In genomic region chr12:46181465-46181864, GRCh38 we compare ENCODE assay signal across 24 cellular contexts.
DNase-seq lines count a peak whose midpoint lies in the region; ATAC-seq and TF ChIP-seq lines count a peak whose summit lies in the region.
"Had no signal": no experiment of that assay in that cellular context is flagged by ENCODE, and none has a peak within 500 bp of the region (broad histone marks: within the 10 kb centered on the region; RNA-seq: fewer than 3 reads in every experiment).

No MANE protein-coding gene starts in this region.

- no peak for TF ChIP-seq POLR2A in GM18505 (IDR thresholded peaks at IDR 0.05; ENCODE audit: borderline replicate concordance, extremely low read depth, insufficient read depth, insufficient read length)

- no peak overlapping the region for H3K4me3 Mint-ChIP-seq in activated naive CD4-positive, alpha-beta T cell treated with anti-CD3 and anti-CD28 coated beads, Interleukin-2, amount 10 ng/mL, durations not matched to agents 7 days and 5 days
- H3K4me3 Mint-ChIP-seq in CD4-positive, alpha-beta memory T cell, result no peak overlapping the region
- peak overlapping the region in 6 of 8 donors; percentile 15 to 67 (median 34) for H3K4me3 Mint-ChIP-seq in naive B cell
- H3K4me3 Mint-ChIP-seq: activated T-cell treated with anti-CD3 and anti-CD28 coated beads, Interleukin-2, amount 50 U/mL, for 4 hours; nephron had no signal

- H3K4me1 Mint-ChIP-seq in activated naive CD4-positive, alpha-beta T cell treated with anti-CD3 and anti-CD28 coated beads, Interleukin-2, amount 10 ng/mL, durations not matched to agents 7 days and 5 days, result peaks cover 22% of the 10 kb centered on the region
- H3K4me1 Mint-ChIP-seq in CD4-positive, alpha-beta memory T cell, result peaks cover 44 to 62% (median 47%) of the 10 kb centered on the region in 4 donors
- H3K4me1 Mint-ChIP-seq in naive B cell, result peaks cover 71 to 92% (median 84%) of the 10 kb centered on the region in 3 donors
- H3K4me1 Mint-ChIP-seq: nephron had no signal

- no peaks in the 10 kb centered on the region for H3K9me3 ChIP-seq in CD4-positive, alpha-beta memory T cell (ENCODE audit: control insufficient read depth in 1 of 2, low read length in 2 of 2)
- H3K9me3 ChIP-seq: lower lobe of right lung, suprapubic skin, upper lobe of left lung had no signal

- CTCF ChIA-PET in activated naive CD4-positive, alpha-beta T cell treated with anti-CD3 and anti-CD28 coated beads, Interleukin-2, amount 10 ng/mL, durations not matched to agents 7 days and 5 days (lab: Charles Lee), result no interaction called here
- CTCF ChIA-PET in CD4-positive, alpha-beta memory T cell (lab: Charles Lee; ENCODE audit: partially characterized antibody), result no interaction called here

- no peak for DNase-seq in activated naive CD4-positive, alpha-beta T cell treated with anti-CD3 and anti-CD28 coated beads, Interleukin-2, amount 10 ng/mL, durations not matched to agents 7 days and 5 days
- DNase-seq in activated naive CD4-positive, alpha-beta T cell treated with anti-CD3 and anti-CD28 coated beads, Interleukin-2, amount 50 U/mL, for 72 hours (ENCODE audit: low spot score in 2 of 2), result no peak
- no peak for DNase-seq in CD4-positive, alpha-beta memory T cell
- DNase-seq in UCSD-AML1 (lab: John Stamatoyannopoulos, UW; ENCODE audit: unreplicated experiment) (peak; percentile 21), naive B cell (no peak), EL (no peak)
- DNase-seq: activated CD4-positive, alpha-beta T cell treated with anti-CD3 and anti-CD28 coated beads for 4 hours; activated naive CD4-positive, alpha-beta T cell; activated T-cell treated with anti-CD3 and anti-CD28 coated beads, Interleukin-2, amount 50 U/mL, for 4 hours; C1 segment of cervical spinal cord; foreskin melanocyte; Karpas-422; lower lobe of right lung; midbrain; NCI-H2029 treated with DMSO at 0.1 percent for 48 hours; NCI-H526; PC-9; SHP77; stimulated activated CD4-positive, alpha-beta T cell treated with anti-CD3 and anti-CD28 coated beads, Interleukin-4, amount 100 ng/mL, for 4 hours; upper lobe of left lung had no signal

- peaks cover 40% of the 10 kb centered on the region for H3K36me3 Mint-ChIP-seq in activated naive CD4-positive, alpha-beta T cell treated with anti-CD3 and anti-CD28 coated beads, Interleukin-2, amount 10 ng/mL, durations not matched to agents 7 days and 5 days
- H3K36me3 Mint-ChIP-seq in activated naive CD4-positive, alpha-beta T cell treated with anti-CD3 and anti-CD28 coated beads, Interleukin-2, amount 50 U/mL, for 72 hours, result peaks cover 0 to 8% of the 10 kb centered on the region in 2 donors
- H3K36me3 Mint-ChIP-seq in CD4-positive, alpha-beta memory T cell, result peaks cover 13 to 38% of the 10 kb centered on the region in 2 donors
- peaks cover 0 to 6% of the 10 kb centered on the region in 2 donors for H3K36me3 Mint-ChIP-seq in naive B cell

- H3K27ac Mint-ChIP-seq in activated naive CD4-positive, alpha-beta T cell treated with anti-CD3 and anti-CD28 coated beads, Interleukin-2, amount 10 ng/mL, durations not matched to agents 7 days and 5 days, result peak overlapping the region; percentile 1
- H3K27ac Mint-ChIP-seq in activated naive CD4-positive, alpha-beta T cell treated with anti-CD3 and anti-CD28 coated beads, Interleukin-2, amount 50 U/mL, for 72 hours, result no peak overlapping the region
- H3K27ac Mint-ChIP-seq in CD4-positive, alpha-beta memory T cell, result peak overlapping the region in 5 of 7 donors; percentile 43 to 80 (median 76)
- H3K27ac Mint-ChIP-seq in naive B cell, result peak overlapping the region; percentile 29 to 84 (median 50)
- H3K27ac Mint-ChIP-seq: nephron had no signal

- no peaks in the 10 kb centered on the region for H3K27me3 ChIP-seq in CD4-positive, alpha-beta memory T cell (ENCODE audit: insufficient read depth, low read length)
- H3K27me3 ChIP-seq: suprapubic skin, upper lobe of left lung had no signal

- H3K9me3 Mint-ChIP-seq in activated naive CD4-positive, alpha-beta T cell treated with anti-CD3 and anti-CD28 coated beads, Interleukin-2, amount 10 ng/mL, durations not matched to agents 7 days and 5 days, result no peaks in the 10 kb centered on the region
- no peaks in the 10 kb centered on the region for H3K9me3 Mint-ChIP-seq in activated naive CD4-positive, alpha-beta T cell treated with anti-CD3 and anti-CD28 coated beads, Interleukin-2, amount 50 U/mL, for 72 hours
- peaks cover 0 to 1% (median 0%) of the 10 kb centered on the region in 8 donors for H3K9me3 Mint-ChIP-seq in CD4-positive, alpha-beta memory T cell
- no peaks in the 10 kb centered on the region for H3K9me3 Mint-ChIP-seq in naive B cell
- H3K9me3 Mint-ChIP-seq: activated T-cell treated with anti-CD3 and anti-CD28 coated beads, Interleukin-2, amount 50 U/mL, for 4 hours; nephron had no signal

- H3K27me3 Mint-ChIP-seq in activated naive CD4-positive, alpha-beta T cell treated with anti-CD3 and anti-CD28 coated beads, Interleukin-2, amount 10 ng/mL, durations not matched to agents 7 days and 5 days, result no peaks in the 10 kb centered on the region
- no peaks in the 10 kb centered on the region for H3K27me3 Mint-ChIP-seq in CD4-positive, alpha-beta memory T cell
- H3K27me3 Mint-ChIP-seq in naive B cell, result no peaks in the 10 kb centered on the region

- ATAC-seq in activated naive CD4-positive, alpha-beta T cell treated with anti-CD3 and anti-CD28 coated beads, Interleukin-2, amount 50 U/mL, for 72 hours, result no peak
- ATAC-seq in naive B cell (ENCODE audit: low read depth in 2 of 2) (no peak), GM18505 (IDR thresholded peaks at IDR 0.05; ENCODE audit: unreplicated experiment) (no peak), GM21786 (IDR thresholded peaks at IDR 0.05; ENCODE audit: unreplicated experiment) (no peak)
- ATAC-seq: activated T-cell treated with anti-CD3 and anti-CD28 coated beads, Interleukin-2, amount 50 U/mL, for 4 hours; lower lobe of right lung had no signal

- intact Hi-C loops in CD4-positive, alpha-beta memory T cell (cut with micrococcal nuclease), result no loop called here

- POLR2A ChIA-PET in CD4-positive, alpha-beta memory T cell (lab: Charles Lee; ENCODE audit: partially characterized antibody), result interaction anchor here (1.2 to 2.7 kb wide), 3 partner anchors 20 to 87 kb away, joined by 4 to 10 read pairs (median 5); partner anchors contain the start of gene SLC38A1

- peaks cover 37% of the 10 kb centered on the region for H3K4me1 ChIP-seq in CD4-positive, alpha-beta memory T cell (ENCODE audit: insufficient read depth, low read length)
- H3K4me1 ChIP-seq: lower lobe of right lung, suprapubic skin, upper lobe of left lung had no signal

- no peak overlapping the region for H3K4me3 ChIP-seq in CD4-positive, alpha-beta memory T cell (ENCODE audit: low read length in 2 of 2)
- H3K4me3 ChIP-seq: lower lobe of right lung, PC-9, suprapubic skin, upper lobe of left lung had no signal

- H3K36me3 ChIP-seq in CD4-positive, alpha-beta memory T cell (ENCODE audit: insufficient read depth, low read length), result no peaks in the 10 kb centered on the region
- H3K36me3 ChIP-seq: lower lobe of right lung, suprapubic skin, upper lobe of left lung had no signal

- H3K27ac ChIP-seq in CD4-positive, alpha-beta memory T cell (ENCODE audit: low read depth, low read length), result no peak overlapping the region
- H3K27ac ChIP-seq: lower lobe of right lung, PC-9, suprapubic skin, upper lobe of left lung had no signal

Comparison
In these comparisons a context has a peak if more than half of its experiments do, and no peak if none do; other contexts are left out.
1. H3K27ac Mint-ChIP-seq: peak in activated naive CD4-positive, alpha-beta T cell treated with anti-CD3 and anti-CD28 coated beads, Interleukin-2, amount 10 ng/mL, durations not matched to agents 7 days and 5 days (single experiment), CD4-positive, alpha-beta memory T cell (5 of 7) and naive B cell (6 of 6); none in activated naive CD4-positive, alpha-beta T cell treated with anti-CD3 and anti-CD28 coated beads, Interleukin-2, amount 50 U/mL, for 72 hours (0 of 2).
2. H3K4me3 Mint-ChIP-seq: peak in naive B cell (6 of 8); none in activated naive CD4-positive, alpha-beta T cell treated with anti-CD3 and anti-CD28 coated beads, Interleukin-2, amount 10 ng/mL, durations not matched to agents 7 days and 5 days (single experiment) and CD4-positive, alpha-beta memory T cell (0 of 8).